In the genomic region with DNA sequence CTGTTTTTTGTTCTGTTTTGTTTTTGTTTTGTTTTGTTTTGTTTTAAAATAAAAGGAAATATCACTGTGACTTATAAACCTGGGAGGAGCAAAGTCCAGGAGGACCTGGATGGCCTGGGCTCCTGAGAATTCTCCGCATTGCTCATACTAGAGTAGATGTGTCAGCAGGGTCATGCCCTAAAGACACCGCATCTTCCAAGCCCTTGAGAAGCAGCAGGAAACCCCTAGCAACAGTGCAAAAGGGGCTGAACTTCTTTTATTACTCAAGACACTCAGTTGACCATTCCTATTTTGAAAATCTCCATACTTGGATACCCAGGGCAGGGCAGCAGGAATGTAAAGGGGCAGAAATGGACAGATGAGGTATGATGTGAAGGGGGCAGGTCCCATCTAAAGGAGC, we compare ENCODE assay signal across 22 cellular contexts. TPM values are rescaled to one million over a fixed set of nuclear protein-coding genes. Genes with fewer than 3 reads are reported as not detected.
"Had no signal": no experiment of that assay in that cellular context is flagged by ENCODE, and none has a peak within 500 bp of the region (broad histone marks: within the 10 kb centered on the region; RNA-seq: fewer than 3 reads in every experiment).

No MANE protein-coding gene starts in this region.

- H3K27ac ChIP-seq: esophagus squamous epithelium, left lung, psoas muscle, sigmoid colon, suprapubic skin, transverse colon had no signal

- H3K4me1 Mint-ChIP-seq: naive thymus-derived CD4-positive, alpha-beta T cell; nephron; stimulated activated naive CD8-positive, alpha-beta T cell treated with anti-CD3 and anti-CD28 coated beads, Interleukin-15, amount 100 ng/mL, for 72 hours had no signal

- H3K27ac Mint-ChIP-seq: effector memory CD8-positive, alpha-beta T cell; naive thymus-derived CD4-positive, alpha-beta T cell; nephron; stimulated activated naive CD8-positive, alpha-beta T cell treated with anti-CD3 and anti-CD28 coated beads, Interleukin-15, amount 100 ng/mL, for 72 hours had no signal

- H3K4me3 Mint-ChIP-seq: effector memory CD8-positive, alpha-beta T cell; naive thymus-derived CD4-positive, alpha-beta T cell; nephron; stimulated activated naive CD8-positive, alpha-beta T cell treated with anti-CD3 and anti-CD28 coated beads, Interleukin-15, amount 100 ng/mL, for 72 hours had no signal

- DNase-seq: cerebellar nuclear complex; cortex of kidney; effector memory CD8-positive, alpha-beta T cell; erythroblast; esophagus squamous epithelium; kidney; left lung; mesendoderm; midbrain; naive thymus-derived CD4-positive, alpha-beta T cell; nucleus accumbens; posterior cingulate gyrus; psoas muscle; right cardiac atrium; sigmoid colon; stimulated activated CD4-positive, alpha-beta T cell treated with anti-CD3 and anti-CD28 coated beads, Interleukin-2, amount 100 ng/mL, for 48 hours; stimulated activated naive CD4-positive, alpha-beta T cell; stimulated activated naive CD8-positive, alpha-beta T cell treated with anti-CD3 and anti-CD28 coated beads, Interleukin-15, amount 100 ng/mL, for 72 hours; transverse colon had no signal

- H3K36me3 ChIP-seq: sigmoid colon, transverse colon had no signal

- H3K9me3 Mint-ChIP-seq: effector memory CD8-positive, alpha-beta T cell had no signal

- H3K9me3 ChIP-seq: left lung, psoas muscle, sigmoid colon, transverse colon had no signal

- H3K4me1 ChIP-seq: esophagus squamous epithelium, left lung, psoas muscle, sigmoid colon, suprapubic skin, transverse colon had no signal

- H3K27me3 Mint-ChIP-seq: stimulated activated naive CD8-positive, alpha-beta T cell treated with anti-CD3 and anti-CD28 coated beads, Interleukin-15, amount 100 ng/mL, for 72 hours had no signal

- ATAC-seq: effector memory CD8-positive, alpha-beta T cell; left lung; naive thymus-derived CD4-positive, alpha-beta T cell; psoas muscle; right cardiac atrium; stimulated activated naive CD8-positive, alpha-beta T cell treated with anti-CD3 and anti-CD28 coated beads, Interleukin-15, amount 100 ng/mL, for 72 hours had no signal

- H3K27me3 ChIP-seq: esophagus squamous epithelium, left lung, sigmoid colon, suprapubic skin, transverse colon had no signal

- H3K4me3 ChIP-seq: esophagus squamous epithelium, left lung, psoas muscle, sigmoid colon, suprapubic skin, transverse colon had no signal

RNA-seq across cellular contexts. Expression of a gene that starts 51.8 kb away (rescaled TPM):
- total RNA-seq: osteocyte had no signal
- polyA plus RNA-seq: naive thymus-derived CD4-positive, alpha-beta T cell had no signal
